In genomic region chr18:61570070-61570469, GRCh38 we compare ENCODE assay signal across 16 cellular contexts.
"Had no signal": no experiment of that assay in that cellular context is flagged by ENCODE, and none has a peak within 500 bp of the region (broad histone marks: within the 10 kb centered on the region; RNA-seq: fewer than 3 reads in every experiment).

No MANE protein-coding gene starts in this region.

- H3K36me3 Mint-ChIP-seq: activated naive CD8-positive, alpha-beta T cell treated with anti-CD3 and anti-CD28 coated beads, Interleukin-2, amount 10 ng/mL, durations not matched to agents 7 days and 5 days; stimulated activated effector memory CD8-positive, alpha-beta T cell treated with anti-CD3 and anti-CD28 coated beads, Interleukin-12 subunit alpha, Interleukin-12 subunit beta, amount 100 ng/mL, for 72 hours; T-cell had no signal

- H3K4me1 ChIP-seq: tibial nerve had no signal

- DNase-seq: activated CD4-positive, alpha-beta T cell treated with anti-CD3 and anti-CD28 coated beads, Interleukin-2, amount 50 U/mL, for 1 hour; activated CD8-positive, alpha-beta memory T cell treated with anti-CD3 and anti-CD28 coated beads for 24 hours; activated naive CD8-positive, alpha-beta T cell treated with anti-CD3 and anti-CD28 coated beads, Interleukin-2, amount 10 ng/mL, durations not matched to agents 7 days and 5 days; aorta; hippocampal formation; kidney; ovary; sigmoid colon; stimulated activated CD4-positive, alpha-beta T cell treated with anti-CD3 and anti-CD28 coated beads, Interleukin-12 subunit alpha, Interleukin-12 subunit beta, amount 100 ng/mL, for 4 hours; T-cell; T-helper 9 cell had no signal

- ATAC-seq: activated CD4-positive, CD25-positive, alpha-beta regulatory T cell treated with anti-CD3 and anti-CD28 coated beads, Interleukin-2, amount 50 U/mL, for 24 hours; T-cell had no signal

- H3K36me3 ChIP-seq: esophagus muscularis mucosa, ovary, sigmoid colon, tibial nerve had no signal

- H3K4me3 ChIP-seq: esophagus muscularis mucosa, ovary, sigmoid colon, tibial nerve had no signal

- H3K27ac Mint-ChIP-seq: activated naive CD8-positive, alpha-beta T cell treated with anti-CD3 and anti-CD28 coated beads, Interleukin-2, amount 10 ng/mL, durations not matched to agents 7 days and 5 days; activated T-helper 1 cell treated with anti-CD3 and anti-CD28 coated beads, Interleukin-12 subunit alpha, Interleukin-12 subunit beta, Interleukin-2, Interleukin-4 antibody, amounts not matched to agents 30 ng/mL and 10 ng/mL and 1 ng/mL, durations not matched to agents 14 hours and 24 hours and 36 hours; stimulated activated effector memory CD8-positive, alpha-beta T cell treated with anti-CD3 and anti-CD28 coated beads, Interleukin-12 subunit alpha, Interleukin-12 subunit beta, amount 100 ng/mL, for 72 hours; T-cell had no signal

- H3K4me3 Mint-ChIP-seq: activated naive CD8-positive, alpha-beta T cell treated with anti-CD3 and anti-CD28 coated beads, Interleukin-2, amount 10 ng/mL, durations not matched to agents 7 days and 5 days; activated T-helper 1 cell treated with anti-CD3 and anti-CD28 coated beads, Interleukin-12 subunit alpha, Interleukin-12 subunit beta, Interleukin-2, Interleukin-4 antibody, amounts not matched to agents 30 ng/mL and 10 ng/mL and 1 ng/mL, durations not matched to agents 14 hours and 24 hours and 36 hours; stimulated activated effector memory CD8-positive, alpha-beta T cell treated with anti-CD3 and anti-CD28 coated beads, Interleukin-12 subunit alpha, Interleukin-12 subunit beta, amount 100 ng/mL, for 72 hours; T-cell had no signal

- H3K27ac ChIP-seq: esophagus muscularis mucosa, ovary, sigmoid colon, tibial nerve had no signal

- H3K9me3 Mint-ChIP-seq: activated T-helper 1 cell treated with anti-CD3 and anti-CD28 coated beads, Interleukin-12 subunit alpha, Interleukin-12 subunit beta, Interleukin-2, Interleukin-4 antibody, amounts not matched to agents 30 ng/mL and 10 ng/mL and 1 ng/mL, durations not matched to agents 14 hours and 24 hours and 36 hours; stimulated activated effector memory CD8-positive, alpha-beta T cell treated with anti-CD3 and anti-CD28 coated beads, Interleukin-12 subunit alpha, Interleukin-12 subunit beta, amount 100 ng/mL, for 72 hours had no signal

- H3K4me1 Mint-ChIP-seq: activated naive CD8-positive, alpha-beta T cell treated with anti-CD3 and anti-CD28 coated beads, Interleukin-2, amount 10 ng/mL, durations not matched to agents 7 days and 5 days; stimulated activated effector memory CD8-positive, alpha-beta T cell treated with anti-CD3 and anti-CD28 coated beads, Interleukin-12 subunit alpha, Interleukin-12 subunit beta, amount 100 ng/mL, for 72 hours had no signal

- H3K9me3 ChIP-seq: ovary, sigmoid colon had no signal

- H3K27me3 ChIP-seq: esophagus muscularis mucosa, ovary, sigmoid colon, tibial nerve had no signal
